Comparison of ENCODE assay signal across 1 cellular context in the genomic region with DNA sequence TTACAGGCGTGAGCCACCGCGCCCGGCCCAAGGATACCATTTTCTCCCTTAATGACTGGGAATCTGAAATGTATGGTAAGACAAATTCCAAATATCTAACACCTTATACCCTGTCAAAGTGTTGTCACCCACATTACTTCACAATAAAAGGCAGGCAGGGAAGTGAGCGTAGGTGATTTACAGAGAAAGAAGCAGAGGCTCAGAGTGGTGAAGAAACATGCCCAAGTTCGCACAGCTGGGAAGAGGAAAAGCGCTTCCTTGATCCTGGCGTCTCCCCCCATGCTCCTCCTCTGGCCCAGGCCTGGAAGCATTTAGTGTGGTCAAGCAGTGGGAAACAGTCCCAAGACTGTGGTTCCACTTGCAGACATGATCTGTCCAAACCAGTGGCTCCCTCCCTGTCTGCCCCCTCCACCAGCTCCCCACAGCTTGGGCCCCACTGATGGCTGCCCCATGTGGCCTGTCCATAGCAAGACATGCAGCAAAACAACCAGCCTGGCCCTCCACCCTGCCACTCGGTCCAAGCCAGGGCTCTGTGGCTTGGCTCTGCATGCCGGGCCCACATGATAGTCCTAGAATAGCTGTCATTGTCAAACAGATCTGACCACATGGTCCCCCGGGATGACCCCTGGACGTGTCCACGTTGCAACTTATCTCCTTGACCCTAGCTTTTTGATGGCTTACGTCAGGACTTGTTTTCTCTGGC.
TF ChIP-seq lines count a peak whose summit lies in the region.

No MANE protein-coding gene starts in this region.

TF ChIP-seq in GM12878, 131 proteins besides CTCF, POLR2A, EP300 and RAD21 (continued from another document):
- TF ChIP-seq ZBTB11 (CRISPR knock-in tag; IDR thresholded peaks at IDR 0.05), result no peak
- TF ChIP-seq, protein P1, sequence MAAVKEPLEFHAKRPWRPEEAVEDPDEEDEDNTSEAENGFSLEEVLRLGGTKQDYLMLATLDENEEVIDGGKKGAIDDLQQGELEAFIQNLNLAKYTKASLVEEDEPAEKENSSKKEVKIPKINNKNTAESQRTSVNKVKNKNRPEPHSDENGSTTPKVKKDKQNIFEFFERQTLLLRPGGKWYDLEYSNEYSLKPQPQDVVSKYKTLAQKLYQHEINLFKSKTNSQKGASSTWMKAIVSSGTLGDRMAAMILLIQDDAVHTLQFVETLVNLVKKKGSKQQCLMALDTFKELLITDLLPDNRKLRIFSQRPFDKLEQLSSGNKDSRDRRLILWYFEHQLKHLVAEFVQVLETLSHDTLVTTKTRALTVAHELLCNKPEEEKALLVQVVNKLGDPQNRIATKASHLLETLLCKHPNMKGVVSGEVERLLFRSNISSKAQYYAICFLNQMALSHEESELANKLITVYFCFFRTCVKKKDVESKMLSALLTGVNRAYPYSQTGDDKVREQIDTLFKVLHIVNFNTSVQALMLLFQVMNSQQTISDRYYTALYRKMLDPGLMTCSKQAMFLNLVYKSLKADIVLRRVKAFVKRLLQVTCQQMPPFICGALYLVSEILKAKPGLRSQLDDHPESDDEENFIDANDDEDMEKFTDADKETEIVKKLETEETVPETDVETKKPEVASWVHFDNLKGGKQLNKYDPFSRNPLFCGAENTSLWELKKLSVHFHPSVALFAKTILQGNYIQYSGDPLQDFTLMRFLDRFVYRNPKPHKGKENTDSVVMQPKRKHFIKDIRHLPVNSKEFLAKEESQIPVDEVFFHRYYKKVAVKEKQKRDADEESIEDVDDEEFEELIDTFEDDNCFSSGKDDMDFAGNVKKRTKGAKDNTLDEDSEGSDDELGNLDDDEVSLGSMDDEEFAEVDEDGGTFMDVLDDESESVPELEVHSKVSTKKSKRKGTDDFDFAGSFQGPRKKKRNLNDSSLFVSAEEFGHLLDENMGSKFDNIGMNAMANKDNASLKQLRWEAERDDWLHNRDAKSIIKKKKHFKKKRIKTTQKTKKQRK (IDR thresholded peaks at IDR 0.05; ENCODE audit: low read depth, low read length), result no peak
- TF ChIP-seq PBX3 (IDR thresholded peaks at IDR 0.05; ENCODE audit: insufficient replicate concordance, low read depth, low read length), result no peak
- no peak for TF ChIP-seq SUZ12 (IDR thresholded peaks at IDR 0.05; ENCODE audit: unreplicated experiment)
- no peak for TF ChIP-seq NFYA (IDR thresholded peaks at IDR 0.05; ENCODE audit: borderline replicate concordance, low read depth, low read length)
- TF ChIP-seq MTA3 (IDR thresholded peaks at IDR 0.05; ENCODE audit: borderline replicate concordance, low read length), result no peak
- no peak for TF ChIP-seq TCF7 (IDR thresholded peaks at IDR 0.05; ENCODE audit: borderline replicate concordance)
- TF ChIP-seq BCL11A (IDR thresholded peaks at IDR 0.05; ENCODE audit: low read depth, low read length), result no peak
- no peak for TF ChIP-seq GABPA (IDR thresholded peaks at IDR 0.05; ENCODE audit: low read depth)
